ENCODE assay signal across 8 cellular contexts in the genomic region with DNA sequence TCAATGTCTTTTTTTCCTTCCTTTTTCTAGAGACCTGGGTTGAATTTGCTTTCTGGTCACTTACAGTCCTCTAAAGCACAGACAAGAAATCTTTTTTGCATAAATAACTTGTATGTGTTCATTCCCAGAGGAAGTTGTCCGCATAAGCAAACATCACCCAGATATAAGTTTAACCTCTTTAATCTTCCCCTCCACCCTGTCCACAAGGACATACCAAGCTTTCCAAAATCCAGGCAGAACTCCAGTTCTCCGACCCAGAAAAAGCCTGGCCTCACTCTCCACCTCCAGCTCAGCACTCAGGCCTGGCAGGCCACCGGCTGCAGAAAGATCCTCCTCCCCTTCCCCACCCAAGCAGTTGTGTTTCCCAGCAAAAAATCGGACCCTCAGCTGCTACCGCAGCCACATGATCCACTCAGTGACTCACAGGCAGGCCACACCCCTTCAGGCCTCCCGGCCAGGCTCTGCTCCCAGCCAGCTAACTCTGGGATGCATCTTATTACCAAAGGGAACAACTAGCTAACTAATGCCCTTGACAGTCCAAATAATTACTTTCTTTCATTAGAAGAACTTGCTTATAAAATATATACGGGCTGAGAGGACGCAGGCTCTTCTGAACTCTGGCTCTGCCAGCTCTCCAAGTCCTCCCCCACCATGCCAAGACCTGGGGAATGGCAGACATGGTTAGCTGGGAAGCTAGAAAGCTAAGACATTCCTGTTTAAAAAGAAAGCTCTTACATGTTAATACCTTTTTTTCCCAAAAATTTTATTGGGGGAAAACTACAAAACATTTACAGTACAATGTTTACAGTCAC. TPM values are rescaled to one million over a fixed set of nuclear protein-coding genes. Genes with fewer than 3 reads are reported as not detected.
DNase-seq lines count a peak whose midpoint lies in the region; ATAC-seq, FAIRE-seq and TF ChIP-seq lines count a peak whose summit lies in the region.

No MANE protein-coding gene starts in this region.

- ATAC-seq in RWPE2 (ENCODE audit: low read depth) (peak; percentile 31), GM21717 (IDR thresholded peaks at IDR 0.05; ENCODE audit: unreplicated experiment) (no peak)
- no peak for ATAC-seq in activated naive CD4-positive, alpha-beta T cell treated with anti-CD3 and anti-CD28 coated beads, Interleukin-2, amount 50 U/mL, for 72 hours

- TF ChIP-seq CTCF in RWPE2 (IDR thresholded peaks at IDR 0.05; ENCODE audit: poor library complexity, severe bottlenecking): no peak
- TF ChIP-seq CTCF in neural crest cell (conservative IDR thresholded peaks at IDR 0.05): no peak
- TF ChIP-seq CTCF in tibial artery (IDR thresholded peaks at IDR 0.05): no peak

- no peaks in the 10 kb centered on the region for H3K27me3 ChIP-seq in RWPE2 (ENCODE audit: insufficient read depth, poor library complexity, severe bottlenecking)
- H3K27me3 ChIP-seq in tibial artery: no peaks in the 10 kb centered on the region

- peak overlapping the region; percentile 97 for H3K27ac ChIP-seq in RWPE2 (ENCODE audit: poor library complexity, severe bottlenecking)
- H3K27ac ChIP-seq in tibial artery: peak overlapping the region; percentile 96 to 99

- no peak for FAIRE-seq in frontal cortex (lab: Jason Lieb, UNC)

- H3K9me3 Mint-ChIP-seq in activated naive CD4-positive, alpha-beta T cell treated with anti-CD3 and anti-CD28 coated beads, Interleukin-2, amount 50 U/mL, for 72 hours: no peaks in the 10 kb centered on the region
- no peaks in the 10 kb centered on the region for H3K9me3 Mint-ChIP-seq in neural crest cell

- H3K36me3 Mint-ChIP-seq in activated naive CD4-positive, alpha-beta T cell treated with anti-CD3 and anti-CD28 coated beads, Interleukin-2, amount 50 U/mL, for 72 hours: peaks cover 27 to 34% of the 10 kb centered on the region in 2 donors
- H3K36me3 Mint-ChIP-seq in neural crest cell (ENCODE audit: low read depth): peaks cover 5% of the 10 kb centered on the region

- H3K9me3 ChIP-seq in RWPE2 (ENCODE audit: severe bottlenecking) (no peaks in the 10 kb centered on the region), tibial artery (no peaks in the 10 kb centered on the region)

- H3K4me3 ChIP-seq in RWPE2 (ENCODE audit: severe bottlenecking) (peak overlapping the region; percentile 85), tibial artery (peak overlapping the region; percentile 87 to 89)

- H3K36me3 ChIP-seq in RWPE2 (ENCODE audit: low read depth) (peaks cover 42% of the 10 kb centered on the region), tibial artery (peaks cover 29 to 38% (median 37%) of the 10 kb centered on the region in 3 donors)

- peak overlapping the region; percentile 85 for H3K4me3 Mint-ChIP-seq in neural crest cell

- peak overlapping the region; percentile 91 to 99 for H3K27ac Mint-ChIP-seq in activated naive CD4-positive, alpha-beta T cell treated with anti-CD3 and anti-CD28 coated beads, Interleukin-2, amount 50 U/mL, for 72 hours
- H3K27ac Mint-ChIP-seq in neural crest cell (ENCODE audit: unreplicated experiment): peak overlapping the region; percentile 89

- H3K27me3 Mint-ChIP-seq in neural crest cell (ENCODE audit: low read depth): peaks cover 2% of the 10 kb centered on the region

- DNase-seq in CD1c-positive myeloid dendritic cell (ENCODE audit: extremely low spot score): peak; percentile 79
- peak in 73 of 76 experiments; percentile 27 to 94 (median 84) for DNase-seq in HUDEP-2 (lab: John Stamatoyannopoulos, UW; ENCODE audit: unreplicated experiment in 76 of 76)
- DNase-seq in RWPE2 (ENCODE audit: low spot score): peak; percentile 87
- DNase-seq in activated naive CD4-positive, alpha-beta T cell treated with anti-CD3 and anti-CD28 coated beads, Interleukin-2, amount 50 U/mL, for 72 hours (ENCODE audit: low spot score in 2 of 2): peak; percentile 68 to 70
- peak; percentile 82 for DNase-seq in frontal cortex (ENCODE audit: low spot score in 2 of 2)
- peak; percentile 77 for DNase-seq in neural crest cell (ENCODE audit: low read depth, low spot score)
- DNase-seq in tibial artery: peak; percentile 92 to 95

- H3K4me1 ChIP-seq in RWPE2 (ENCODE audit: insufficient read depth, poor library complexity, severe bottlenecking): peaks cover 23% of the 10 kb centered on the region
- H3K4me1 ChIP-seq in tibial artery: peaks cover 0 to 67% (median 41%) of the 10 kb centered on the region in 4 donors

- intact Hi-C loops in tibial artery (cut with DNase I; ENCODE audit: low total_unique reads): loop anchor here (10.0 kb wide), 1 partner anchor 147 kb away; no protein-coding TSS in a partner anchor

- peaks cover 67% of the 10 kb centered on the region for H3K4me1 Mint-ChIP-seq in neural crest cell

RNA-seq across cellular contexts. Expression of a gene that starts 4.5 kb away (rescaled TPM):
- 10 to 100 TPM; 27.3 to 70.4 TPM for total RNA-seq in activated naive CD4-positive, alpha-beta T cell treated with anti-CD3 and anti-CD28 coated beads, Interleukin-2, amount 50 U/mL, for 72 hours
- total RNA-seq in frontal cortex (2.4 TPM), neural crest cell (39.8 and 39.9 TPM in 2 replicates)
